27 cellular contexts compared by ENCODE assay signal in the genomic region with DNA sequence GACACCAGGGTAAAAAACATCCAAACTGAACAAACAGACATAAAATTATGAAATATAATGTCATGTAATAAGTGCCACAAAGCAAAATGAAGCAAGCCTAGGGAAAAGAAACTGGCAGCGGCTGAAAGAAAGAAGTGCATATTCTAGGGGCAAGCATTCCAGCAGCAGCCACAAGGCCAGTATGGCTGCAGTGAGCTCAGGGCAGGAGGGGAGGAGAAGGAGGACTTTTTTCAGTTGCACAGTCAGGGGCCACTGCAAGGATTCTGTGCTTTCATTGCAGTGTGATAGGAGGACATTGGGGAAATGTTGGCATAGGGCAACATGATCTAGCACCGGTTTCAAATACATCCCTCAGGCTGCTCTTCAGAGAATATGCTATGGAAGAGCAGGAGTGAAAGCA.
"Had no signal": no experiment of that assay in that cellular context is flagged by ENCODE, and none has a peak within 500 bp of the region (broad histone marks: within the 10 kb centered on the region; RNA-seq: fewer than 3 reads in every experiment).

No MANE protein-coding gene starts in this region.

- H3K36me3 ChIP-seq: WERI-Rb-1 had no signal

- ATAC-seq: activated CD4-positive, CD25-positive, alpha-beta regulatory T cell treated with anti-CD3 and anti-CD28 coated beads, Interleukin-2, amount 50 U/mL, for 24 hours; activated CD8-positive, alpha-beta T cell treated with anti-CD3 and anti-CD28 coated beads for 36 hours; activated T-cell treated with anti-CD3 and anti-CD28 coated beads, Interleukin-2, amount 50 U/mL, for 72 hours; Panc1; Right ventricle myocardium inferior had no signal

- H3K4me3 ChIP-seq: SK-N-MC had no signal

- DNase-seq: activated CD4-positive, alpha-beta T cell treated with anti-CD3 and anti-CD28 coated beads for 4 hours; activated CD8-positive, alpha-beta memory T cell treated with anti-CD3 and anti-CD28 coated beads, Interleukin-2, amount 50 U/mL, for 4 hours; activated CD8-positive, alpha-beta T cell treated with anti-CD3 and anti-CD28 coated beads for 36 hours; activated gamma-delta T cell treated with Interleukin-2 at 50 U/mL for 16 hours; activated naive CD4-positive, alpha-beta T cell treated with anti-CD3 and anti-CD28 coated beads, Interleukin-2, amount 10 ng/mL, durations not matched to agents 7 days and 5 days; activated naive CD8-positive, alpha-beta T cell treated with anti-CD3 and anti-CD28 coated beads for 36 hours; activated T-cell treated with anti-CD3 and anti-CD28 coated beads, Interleukin-2, amount 50 U/mL, for 72 hours; anterior cingulate cortex; caudate nucleus; Karpas-422; MM.1S; NCI-H1105 treated with DMSO at 0.1 percent for 48 hours; NCI-H1436 treated with DMSO at 0.1 percent for 48 hours; NCI-H1930; NCI-H345; NCI-H510A; NCI-H526 treated with DMSO at 0.1 percent for 48 hours; NCI-H82; NK-92 treated with Interleukin-12 subunit alpha and Interleukin-12 subunit beta, amount 100 ng/mL, for 24 hours; OCI-M1; RPMI8226; T-helper 1 cell; WERI-Rb-1 had no signal
